Comparison of ENCODE assay signal across 25 cellular contexts in the genomic region with DNA sequence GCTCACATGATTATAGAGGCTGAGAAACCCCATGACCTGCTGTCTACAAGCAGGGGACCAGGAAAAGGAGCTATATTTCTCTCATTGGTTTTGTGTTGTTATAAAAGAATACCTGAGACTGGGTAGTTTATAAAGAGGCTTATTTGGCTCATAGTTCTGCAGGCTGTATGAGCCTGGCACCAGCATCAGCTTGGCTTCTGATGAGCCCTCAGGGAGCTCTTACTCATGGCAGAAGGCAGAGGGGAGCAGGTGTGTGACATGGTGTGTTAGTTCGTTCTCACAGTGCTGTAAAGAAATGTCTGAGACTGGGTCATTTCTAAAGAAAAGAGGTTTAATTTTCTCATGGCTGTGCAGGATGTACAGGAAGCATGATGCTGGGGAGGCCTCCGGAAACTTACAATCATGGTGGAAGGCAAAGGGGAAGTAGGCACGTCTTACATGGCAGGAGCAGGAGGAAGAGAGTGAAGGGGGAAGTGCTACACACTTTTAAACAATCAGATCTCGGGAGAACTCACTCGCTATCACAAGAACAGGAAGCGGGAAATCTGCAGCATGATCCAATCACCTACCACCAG.
A peak's percentile ranks its signal among the peaks of the same experiment; 100 is the strongest.
DNase-seq lines count a peak whose midpoint lies in the region; ATAC-seq and TF ChIP-seq lines count a peak whose summit lies in the region.
"Had no signal": no experiment of that assay in that cellular context is flagged by ENCODE, and none has a peak within 500 bp of the region (broad histone marks: within the 10 kb centered on the region; RNA-seq: fewer than 3 reads in every experiment).

No MANE protein-coding gene starts in this region.

- H3K27me3 ChIP-seq in iPS-15b (ENCODE audit: control insufficient read depth, insufficient read depth, low read length) (no peaks in the 10 kb centered on the region), upper lobe of right lung (no peaks in the 10 kb centered on the region)
- H3K27me3 ChIP-seq: gastrocnemius medialis, hepatocyte had no signal

- H3K27ac ChIP-seq in upper lobe of right lung: no peak overlapping the region
- H3K27ac ChIP-seq: A549, gastrocnemius medialis, hepatocyte, skin epidermis, thoracic aorta had no signal

- intact Hi-C loops in upper lobe of right lung (cut with DNase I): no loop called here

- no peak for TF ChIP-seq CTCF in upper lobe of right lung (IDR thresholded peaks at IDR 0.05)

- H3K9me3 ChIP-seq in iPS-15b (ENCODE audit: control insufficient read depth, insufficient read depth, low read length): no peaks in the 10 kb centered on the region
- no peaks in the 10 kb centered on the region for H3K9me3 ChIP-seq in upper lobe of right lung
- H3K9me3 ChIP-seq: A549, gastrocnemius medialis, HAP-1, thoracic aorta had no signal

- ATAC-seq in upper lobe of right lung: peak; percentile 10
- ATAC-seq: K562, Panc1 had no signal

- H3K9ac ChIP-seq in iPS-15b (ENCODE audit: low read depth, low read length): no peak overlapping the region

- H3K4me3 ChIP-seq in iPS-15b (ENCODE audit: low read depth, low read length): peak overlapping the region; percentile 26
- no peak overlapping the region for H3K4me3 ChIP-seq in upper lobe of right lung
- H3K4me3 ChIP-seq: A549, gastrocnemius medialis, HAP-1, hepatocyte, K562, skin epidermis, thoracic aorta had no signal

- H3K4me1 ChIP-seq in iPS-15b (ENCODE audit: control insufficient read depth, insufficient read depth, low read length) (no peaks in the 10 kb centered on the region), upper lobe of right lung (no peaks in the 10 kb centered on the region)
- H3K4me1 ChIP-seq: A549, HAP-1 had no signal

- peak; percentile 30 for DNase-seq in NOMO-1 treated with DMSO at 0.1 percent for 48 hours (lab: John Stamatoyannopoulos, UW; ENCODE audit: unreplicated experiment)
- DNase-seq in NOMO-1 treated with dmso at 0.1 percent for 144 hours (lab: John Stamatoyannopoulos, UW; ENCODE audit: unreplicated experiment): no peak
- DNase-seq in RPMI7951 (ENCODE audit: low read depth): peak; percentile 15
- DNase-seq in upper lobe of right lung: no peak
- DNase-seq in NCI-H1694 treated with DMSO at 0.1 percent for 48 hours (lab: John Stamatoyannopoulos, UW): no peak
- no peak for DNase-seq in activated naive CD4-positive, alpha-beta T cell treated with anti-CD3 and anti-CD28 coated beads, Interleukin-2, amount 50 U/mL, for 16 hours
- DNase-seq in SIG-M5 (lab: John Stamatoyannopoulos, UW): no peak
- DNase-seq: activated B cell treated with CpG ODN at 0.5 μM for 24 hours; activated CD4-positive, alpha-beta T cell treated with anti-CD3 and anti-CD28 coated beads, Interleukin-2, amount 50 U/mL, for 4 hours; activated CD8-positive, alpha-beta memory T cell treated with anti-CD3 and anti-CD28 coated beads, Interleukin-2, amount 50 U/mL, for 4 hours; AML-193; CD8-positive, alpha-beta memory T cell; DMS153; gastrocnemius medialis; immature natural killer cell; NCI-H510A treated with DMSO at 0.1 percent for 48 hours; NK-92 treated with Interleukin-12 subunit alpha and Interleukin-12 subunit beta, amount 100 ng/mL, for 24 hours had no signal

- H3K36me3 ChIP-seq in iPS-15b (ENCODE audit: control insufficient read depth, insufficient read depth, low read length): no peaks in the 10 kb centered on the region
- no peaks in the 10 kb centered on the region for H3K36me3 ChIP-seq in upper lobe of right lung
- H3K36me3 ChIP-seq: gastrocnemius medialis, HAP-1, thoracic aorta had no signal

Comparison
In these comparisons a context has a peak if more than half of its experiments do, and no peak if none do; other contexts are left out.
1. DNase-seq: peak in NOMO-1 treated with DMSO at 0.1 percent for 48 hours (single experiment) and RPMI7951 (single experiment); none in NOMO-1 treated with dmso at 0.1 percent for 144 hours (single experiment), upper lobe of right lung (single experiment), NCI-H1694 treated with DMSO at 0.1 percent for 48 hours (single experiment), activated naive CD4-positive, alpha-beta T cell treated with anti-CD3 and anti-CD28 coated beads, Interleukin-2, amount 50 U/mL, for 16 hours (single experiment) and SIG-M5 (single experiment).